In the genomic region with DNA sequence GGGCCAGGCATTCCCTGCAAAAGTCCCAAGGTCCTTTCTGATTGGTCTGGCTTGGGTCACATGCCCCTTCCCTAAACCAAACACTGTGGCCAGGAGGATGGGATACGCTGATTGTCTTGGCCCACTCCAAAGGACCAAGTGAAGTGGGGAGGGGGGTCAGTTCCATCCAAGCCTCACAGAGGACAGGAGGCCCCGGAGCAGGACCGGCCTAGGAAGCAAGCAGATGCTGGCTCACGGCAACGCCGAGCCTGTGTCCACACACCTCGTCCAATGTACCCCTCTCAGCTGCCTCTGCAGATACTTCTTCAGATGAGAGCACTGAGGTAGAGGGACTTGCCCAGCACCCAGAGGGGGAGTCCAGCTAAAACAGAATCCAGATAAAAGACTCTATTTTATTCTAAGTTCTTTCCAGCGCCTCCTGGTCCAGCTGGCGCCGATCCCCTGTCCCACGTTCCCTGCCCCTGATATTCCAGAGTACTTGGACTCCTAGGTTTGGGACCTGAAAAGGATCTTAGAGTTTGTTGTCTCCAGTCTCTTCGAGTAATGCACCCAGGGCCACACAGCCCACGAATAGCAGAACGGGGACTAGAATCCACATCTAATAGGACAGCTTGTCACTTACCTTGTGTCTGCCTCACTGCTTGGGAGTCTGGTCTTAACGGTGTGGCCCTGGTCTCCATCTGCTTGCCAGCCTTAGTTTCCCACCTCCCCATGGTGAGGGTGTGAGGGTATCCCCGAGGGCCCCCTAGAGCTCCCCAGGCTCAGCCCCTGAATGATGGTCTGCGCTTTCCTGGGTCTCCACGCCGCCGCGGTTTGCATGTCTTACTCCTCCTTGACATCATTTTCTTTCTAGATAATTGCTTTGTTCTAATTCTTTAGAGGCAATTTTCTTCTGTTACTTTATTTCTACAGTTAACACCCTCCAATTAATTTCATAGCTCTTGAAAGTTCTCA, we compare ENCODE assay signal across 21 cellular contexts.
DNase-seq lines count a peak whose midpoint lies in the region; ATAC-seq, FAIRE-seq and TF ChIP-seq lines count a peak whose summit lies in the region.
"Had no signal": no experiment of that assay in that cellular context is flagged by ENCODE, and none has a peak within 500 bp of the region (broad histone marks: within the 10 kb centered on the region; RNA-seq: fewer than 3 reads in every experiment).

No MANE protein-coding gene starts in this region.

- TF ChIP-seq POLR2A in H1 (IDR thresholded peaks at IDR 0.05; ENCODE audit: control extremely low read depth in 1 of 2, low read depth in 2 of 2, low read length in 2 of 2) = no peak

- H3K27me3 ChIP-seq in H1 (replicated peaks in 1 of 4; ENCODE audit: control insufficient read depth in 3 of 4, extremely low read depth in 1 of 4, insufficient read depth in 3 of 4, low read length in 3 of 4) = peaks cover 0 to 20% (median 9%) of the 10 kb centered on the region in 4 experiments; a peak in 5 of 7 replicates
- H3K27me3 ChIP-seq: body of pancreas had no signal

- no peak overlapping the region for H3K14ac ChIP-seq in H1 (ENCODE audit: insufficient read length)

- no peak overlapping the region for H3K23ac ChIP-seq in H1 (ENCODE audit: insufficient read length)

- peaks cover 3% of the 10 kb centered on the region; the same call in 1 of the 2 replicates for H3K23me2 ChIP-seq in H1 (ENCODE audit: low read depth, low read length)

- no peak for TF ChIP-seq RAD21 in H1 (IDR thresholded peaks at IDR 0.05 in 1 of 2, conservative IDR thresholded peaks at IDR 0.05 in 1 of 2; ENCODE audit: low read depth in 2 of 2, low read length in 2 of 2)

- no peaks in the 10 kb centered on the region for H4K20me1 ChIP-seq in H1 (replicated peaks in 1 of 2; ENCODE audit: control insufficient read depth in 1 of 2, insufficient read depth in 2 of 2, low read length in 2 of 2)

- H3K4ac ChIP-seq in H1 (replicated peaks; ENCODE audit: insufficient read length, low read depth, low read length) = no peak overlapping the region

- H2BK15ac ChIP-seq in H1 (ENCODE audit: low read length) = peak overlapping the region; percentile 83; the same call in 1 of the 2 replicates

- no peaks in the 10 kb centered on the region for H3K9me3 ChIP-seq in H1 (ENCODE audit: insufficient read depth in 2 of 2, low read depth in 1 of 2, low read length in 1 of 2)
- H3K9me3 ChIP-seq: body of pancreas, gastrocnemius medialis, SJSA1 had no signal

- H3K4me2 ChIP-seq in H1 (ENCODE audit: insufficient read depth in 1 of 2, low read depth in 2 of 2, low read length in 2 of 2) = no peak overlapping the region
- H3K4me2 ChIP-seq: PC-9 had no signal

- POLR2A ChIA-PET in H1 (lab: Charles Lee; ENCODE audit: partially characterized antibody) = interaction anchor here (0.6 to 2.5 kb wide), 3 partner anchors 9 to 268 kb away, joined by 3 to 10 read pairs (median 3); a partner anchor contains a TSS

- no peak overlapping the region for H2AK5ac ChIP-seq in H1 (ENCODE audit: low read depth, low read length)

- H4K8ac ChIP-seq in H1 (ENCODE audit: extremely low read depth, insufficient read depth, low read length) = no peak overlapping the region

- no peak overlapping the region for H2BK120ac ChIP-seq in H1 (replicated peaks; ENCODE audit: low read depth, low read length)

- CTCF ChIA-PET in H1 (lab: Charles Lee; ENCODE audit: partially characterized antibody) = interaction anchor here (0.7 to 9.4 kb wide), 15 partner anchors 8 to 334 kb away, joined by 3 to 56 read pairs (median 4); no protein-coding TSS in a partner anchor

- no peak overlapping the region for H3K27ac ChIP-seq in H1 (ENCODE audit: low read depth, low read length)
- H3K27ac ChIP-seq: body of pancreas, gastrocnemius medialis, PC-9, SJSA1 had no signal

- H3K9ac ChIP-seq in H1 (replicated peaks in 1 of 4; ENCODE audit: extremely low read depth in 1 of 4, low read depth in 3 of 4, low read length in 3 of 4) = no peak overlapping the region; a peak in 1 of 7 replicates

- no peak overlapping the region for H4K91ac ChIP-seq in H1 (replicated peaks; ENCODE audit: insufficient read length, low read length)

- DNase-seq in D721Med (ENCODE audit: insufficient read length, low spot score) (peak; percentile 3), NCI-H69 (lab: John Stamatoyannopoulos, UW) (peak; percentile 54), H1 (ENCODE audit: low read depth in 1 of 2, low spot score in 2 of 2) (peak in 1 of 2 experiments; percentile 42), sciatic nerve (ENCODE audit: low spot score) (peak; percentile 32), NCI-H128 (lab: John Stamatoyannopoulos, UW; ENCODE audit: unreplicated experiment) (no peak)
- DNase-seq: activated CD4-positive, alpha-beta T cell treated with anti-CD3 and anti-CD28 coated beads for 4 hours; activated naive CD8-positive, alpha-beta T cell treated with anti-CD3 and anti-CD28 coated beads for 36 hours; activated T-cell treated with anti-CD3 and anti-CD28 coated beads, Interleukin-2, amount 50 U/mL, for 1 hour; body of pancreas; dermis blood vessel endothelial cell; EL; erythroblast; gastrocnemius medialis; Kasumi-1; NCI-H146; NCI-H748 treated with DMSO at 0.1 percent for 48 hours; PC-9; stimulated activated naive CD8-positive, alpha-beta T cell treated with anti-CD3 and anti-CD28 coated beads, Interleukin-15, Interleukin-2, amounts not matched to agents 100 U/mL and 50 U/mL, for 24 hours had no signal

- no peaks in the 10 kb centered on the region; a peak in 1 of 8 replicates for H3K36me3 ChIP-seq in H1 (ENCODE audit: control insufficient read depth in 2 of 4, insufficient read depth in 4 of 4, low read length in 3 of 4)
- H3K36me3 ChIP-seq: gastrocnemius medialis, SJSA1 had no signal

- no peak for TF ChIP-seq EP300 in H1 (IDR thresholded peaks at IDR 0.05; ENCODE audit: borderline replicate concordance in 1 of 2, low read depth in 2 of 2, low read length in 2 of 2)

- 88% methylated on average over 21 of the region's 21 CpGs; no CpG with 5 or more reads in 1 of the 2 experiments for WGBS in H1 (ENCODE audit: extremely low coverage in 1 of 2, insufficient coverage in 1 of 2, insufficient read length in 1 of 2, insufficient replicate concordance in 2 of 2, low coverage in 1 of 2, low lambda C conversion rate in 2 of 2, missing lambda C conversion rate in 1 of 2), 2 experiments

- FAIRE-seq in D721Med (lab: Jason Lieb, UNC) (no peak), H1 (lab: Jason Lieb, UNC) (no peak)

- H3K4me3 ChIP-seq in H1 (ENCODE audit: extremely low read depth in 1 of 4, insufficient read depth in 2 of 4, low read depth in 3 of 4, low read length in 4 of 4) = no peak overlapping the region
- H3K4me3 ChIP-seq: body of pancreas, gastrocnemius medialis, PC-9, SJSA1 had no signal

- intact Hi-C loops in sciatic nerve (cut with DNase I) = no loop called here

- peaks cover 7 to 26% (median 15%) of the 10 kb centered on the region in 4 experiments for H3K4me1 ChIP-seq in H1 (replicated peaks in 1 of 4; ENCODE audit: control insufficient read depth in 3 of 4, insufficient read depth in 4 of 4, low read length in 3 of 4)
- H3K4me1 ChIP-seq: gastrocnemius medialis, SJSA1 had no signal

- no peaks in the 10 kb centered on the region for H3K79me1 ChIP-seq in H1 (ENCODE audit: low read depth, low read length)

- H2AFZ ChIP-seq in H1 (ENCODE audit: low read length) = no peak overlapping the region
- H2AFZ ChIP-seq: PC-9 had no signal

- H2BK20ac ChIP-seq in H1 (ENCODE audit: low read length) = peak overlapping the region; percentile 29; the same call in 1 of the 2 replicates

- no peaks in the 10 kb centered on the region for H3K79me2 ChIP-seq in H1 (ENCODE audit: control insufficient read depth in 1 of 2, insufficient read depth in 2 of 2, low read length in 2 of 2)

- no peak overlapping the region; the same call in 1 of the 2 replicates for H2BK12ac ChIP-seq in H1 (ENCODE audit: low read depth, low read length)

- no peak overlapping the region for H3K56ac ChIP-seq in H1 (replicated peaks; ENCODE audit: insufficient read length, low read depth, low read length)

- H2BK5ac ChIP-seq in H1 (ENCODE audit: low read depth, low read length) = no peak overlapping the region

- TF ChIP-seq CTCF in D721Med (IDR thresholded peaks at IDR 0.05; ENCODE audit: insufficient read depth, missing control alignments) (no peak), H1 (IDR thresholded peaks at IDR 0.05; ENCODE audit: control extremely low read depth in 1 of 3, insufficient read depth in 1 of 3, low read depth in 1 of 3, low read length in 3 of 3) (no peak)

- H4K5ac ChIP-seq in H1 (ENCODE audit: insufficient read length, low read depth, low read length) = no peak overlapping the region

- ATAC-seq in sciatic nerve = no peak
- ATAC-seq in GM21786 (IDR thresholded peaks at IDR 0.05; ENCODE audit: unreplicated experiment) = no peak
- no peak for ATAC-seq in GM21423 (IDR thresholded peaks at IDR 0.05; ENCODE audit: unreplicated experiment)
- ATAC-seq: body of pancreas; gastrocnemius medialis; stimulated activated naive CD8-positive, alpha-beta T cell treated with anti-CD3 and anti-CD28 coated beads, Interleukin-15, Interleukin-2, amounts not matched to agents 100 U/mL and 50 U/mL, for 24 hours had no signal

- no peak overlapping the region for H3K18ac ChIP-seq in H1 (ENCODE audit: extremely low read depth, low read length)

TF ChIP-seq in H1, 55 proteins besides CTCF, POLR2A, EP300 and RAD21:
- TF ChIP-seq, protein P1, sequence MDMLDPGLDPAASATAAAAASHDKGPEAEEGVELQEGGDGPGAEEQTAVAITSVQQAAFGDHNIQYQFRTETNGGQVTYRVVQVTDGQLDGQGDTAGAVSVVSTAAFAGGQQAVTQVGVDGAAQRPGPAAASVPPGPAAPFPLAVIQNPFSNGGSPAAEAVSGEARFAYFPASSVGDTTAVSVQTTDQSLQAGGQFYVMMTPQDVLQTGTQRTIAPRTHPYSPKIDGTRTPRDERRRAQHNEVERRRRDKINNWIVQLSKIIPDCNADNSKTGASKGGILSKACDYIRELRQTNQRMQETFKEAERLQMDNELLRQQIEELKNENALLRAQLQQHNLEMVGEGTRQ (IDR thresholded peaks at IDR 0.05; ENCODE audit: low read length) = peak; percentile 68; the same call in 1 of the 2 replicates
- TF ChIP-seq NANOG (IDR thresholded peaks at IDR 0.05; ENCODE audit: insufficient read depth, low read depth, low read length, poor library complexity, severe bottlenecking) = no peak
